8 cellular contexts compared by ENCODE assay signal in the genomic region with DNA sequence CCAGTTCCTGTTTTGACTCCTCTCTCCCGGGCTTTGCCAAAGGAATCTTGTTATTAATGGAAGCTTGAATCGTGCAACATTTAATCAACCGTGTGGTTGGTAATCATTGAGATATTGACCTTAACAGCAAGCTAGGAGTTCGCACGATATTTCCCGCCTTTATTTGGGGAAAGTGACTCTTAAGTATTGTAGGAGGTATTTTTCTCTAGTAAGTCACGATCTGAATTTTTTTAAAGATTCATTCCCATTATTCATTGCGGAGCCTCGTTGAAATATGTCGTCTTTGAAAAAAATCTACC. TPM values are rescaled to one million over a fixed set of nuclear protein-coding genes. Genes with fewer than 3 reads are reported as not detected.
DNase-seq lines count a peak whose midpoint lies in the region; ATAC-seq, FAIRE-seq and TF ChIP-seq lines count a peak whose summit lies in the region.

No MANE protein-coding gene starts in this region.

- H3K9me2 ChIP-seq in hepatocyte (replicated peaks; ENCODE audit: insufficient read depth) = no peaks in the 10 kb centered on the region

- H3K27ac Mint-ChIP-seq in activated B cell treated with CpG ODN at 0.5 μM for 24 hours = peak overlapping the region; percentile 95

- ATAC-seq in activated B cell treated with CpG ODN at 0.5 μM for 24 hours (ENCODE audit: low read depth) = no peak

- H3K36me3 Mint-ChIP-seq in activated B cell treated with CpG ODN at 0.5 μM for 24 hours (ENCODE audit: low read depth) = peaks cover 27% of the 10 kb centered on the region

- H3K4me3 Mint-ChIP-seq in activated B cell treated with CpG ODN at 0.5 μM for 24 hours = peak overlapping the region; percentile 96

- peak overlapping the region; percentile 80 for H3K4me2 ChIP-seq in hepatocyte

- peak overlapping the region; percentile 82 for H2AFZ ChIP-seq in hepatocyte

- intact Hi-C loops in activated B cell treated with CpG ODN at 0.5 μM for 24 hours (cut with micrococcal nuclease) = loop anchor here (1.0 to 5.0 kb wide), 4 partner anchors 47 to 1233 kb away; a partner anchor contains a TSS

- POLR2A ChIA-PET in activated B cell treated with CpG ODN at 0.5 μM for 24 hours (lab: Charles Lee) = interaction anchor here (0.8 to 1.3 kb wide), 3 partner anchors 35 to 408 kb away, joined by 3 read pairs; no protein-coding TSS in a partner anchor

- peaks cover 29% of the 10 kb centered on the region for H3K4me1 Mint-ChIP-seq in activated B cell treated with CpG ODN at 0.5 μM for 24 hours

- no peaks in the 10 kb centered on the region for H4K20me1 ChIP-seq in hepatocyte (ENCODE audit: insufficient read depth, poor library complexity, severe bottlenecking)

- FAIRE-seq in small intestine (lab: Jason Lieb, UNC) = no peak

- no peaks in the 10 kb centered on the region for H3K9me3 Mint-ChIP-seq in activated B cell treated with CpG ODN at 0.5 μM for 24 hours

- no peak for DNase-seq in HAP-1 (ENCODE audit: low spot score in 2 of 2)
- DNase-seq in activated B cell treated with CpG ODN at 0.5 μM for 24 hours = no peak
- DNase-seq in hepatocyte (ENCODE audit: low spot score) = no peak
- no peak for DNase-seq in small intestine
- no peak for DNase-seq in Ammon's horn (ENCODE audit: low spot score)
- no peak for DNase-seq in cerebellum (ENCODE audit: low spot score)
- DNase-seq in SW 1271 (lab: John Stamatoyannopoulos, UW) = no peak
- DNase-seq in GF-D8 (lab: John Stamatoyannopoulos, UW) = no peak

- H3K27me3 Mint-ChIP-seq in activated B cell treated with CpG ODN at 0.5 μM for 24 hours = peaks cover 9% of the 10 kb centered on the region

- in situ Hi-C loops in HAP-1 (cut with MboI; ENCODE audit: low sequenced_read_pairs) = no loop called here

- H3K36me3 ChIP-seq in HAP-1 (replicated peaks) (peaks cover 14% of the 10 kb centered on the region), hepatocyte (replicated peaks; ENCODE audit: insufficient read depth, low read depth) (peaks cover 4% of the 10 kb centered on the region), small intestine (ENCODE audit: control insufficient read depth in 2 of 2, insufficient read depth in 2 of 2, low read length in 2 of 2) (no peaks in the 10 kb centered on the region)

- H3K9me3 ChIP-seq in HAP-1 (no peaks in the 10 kb centered on the region), hepatocyte (ENCODE audit: low read depth) (no peaks in the 10 kb centered on the region), small intestine (ENCODE audit: control insufficient read depth, low read depth) (no peaks in the 10 kb centered on the region)

- H3K4me1 ChIP-seq in HAP-1 = peaks cover 14% of the 10 kb centered on the region
- peaks cover 6% of the 10 kb centered on the region for H3K4me1 ChIP-seq in hepatocyte (ENCODE audit: insufficient read depth)
- H3K4me1 ChIP-seq in small intestine (ENCODE audit: control insufficient read depth in 2 of 2, insufficient read depth in 1 of 2, low read depth in 1 of 2, low read length in 1 of 2) = peaks cover 2 to 6% of the 10 kb centered on the region in 2 donors

- H3K27me3 ChIP-seq in HAP-1 (ENCODE audit: low read depth) = no peaks in the 10 kb centered on the region
- no peaks in the 10 kb centered on the region for H3K27me3 ChIP-seq in hepatocyte
- no peaks in the 10 kb centered on the region for H3K27me3 ChIP-seq in small intestine (ENCODE audit: control insufficient read depth in 2 of 2, insufficient read depth in 2 of 2, low read length in 2 of 2)

- H3K79me2 ChIP-seq in hepatocyte = peaks cover 47% of the 10 kb centered on the region

- peak overlapping the region; percentile 96 for H3K27ac ChIP-seq in hepatocyte
- peak overlapping the region; percentile 87 to 99 for H3K27ac ChIP-seq in small intestine (ENCODE audit: low read depth in 1 of 2, low read length in 1 of 2)

- H3K4me3 ChIP-seq in HAP-1 (peak overlapping the region; percentile 69), hepatocyte (peak overlapping the region; percentile 47), small intestine (ENCODE audit: low read depth in 1 of 2, low read length in 2 of 2) (peak overlapping the region; percentile 77 to 85)

- CTCF ChIA-PET in activated B cell treated with CpG ODN at 0.5 μM for 24 hours (lab: Charles Lee) = interaction anchor here (0.8 to 0.9 kb wide), 2 partner anchors 32 to 531 kb away, joined by 3 read pairs; no protein-coding TSS in a partner anchor

- 0% methylated on average over 10 of the region's 10 CpGs for WGBS in hepatocyte (ENCODE audit: low lambda C conversion rate, missing lambda C conversion rate)
- 0 to 1% (median 0%) methylated on average over 10 of the region's 10 CpGs for WGBS in small intestine, 3 donors

- TF ChIP-seq CTCF in activated B cell treated with CpG ODN at 0.5 μM for 24 hours (IDR thresholded peaks at IDR 0.05) (no peak), hepatocyte (IDR thresholded peaks at IDR 0.05; ENCODE audit: poor library complexity) (no peak)

RNA-seq across cellular contexts. Expression of a gene that starts 0.7 kb away (rescaled TPM):
- total RNA-seq in activated B cell treated with CpG ODN at 0.5 μM for 24 hours (19.6 and 25.1 TPM in 2 replicates), hepatocyte (20.0 and 22.6 TPM in 2 replicates), cerebellum (40.4 TPM)
- polyA plus RNA-seq in hepatocyte (14.4 and 15.7 TPM in 2 replicates), small intestine (10 to 100 TPM in 1 of 3 donors, 1 to 10 TPM in 2; 7.0 to 12.0 (median 7.8) TPM)

RNA-seq across cellular contexts. Expression of a gene that starts 46.4 kb away (rescaled TPM):
- total RNA-seq in activated B cell treated with CpG ODN at 0.5 μM for 24 hours = 0.31 and 0.49 TPM in 2 replicates
- total RNA-seq in hepatocyte = 3.3 and 4.7 TPM in 2 replicates
- 1.1 and 1.2 TPM in 2 replicates for polyA plus RNA-seq in hepatocyte
- 1 to 10 TPM in 2 of 3 donors, under 1 TPM in 1; 0.81 to 2.5 (median 2.0) TPM for polyA plus RNA-seq in small intestine
- total RNA-seq in cerebellum = 5.9 TPM
